In genomic region chr17:1391577-1391976, GRCh38 we compare ENCODE assay signal across 13 cellular contexts. TPM values are rescaled to one million over a fixed set of nuclear protein-coding genes. Genes with fewer than 3 reads are reported as not detected.
DNase-seq lines count a peak whose midpoint lies in the region; ATAC-seq and TF ChIP-seq lines count a peak whose summit lies in the region.
"Had no signal": no experiment of that assay in that cellular context is flagged by ENCODE, and none has a peak within 500 bp of the region (broad histone marks: within the 10 kb centered on the region; RNA-seq: fewer than 3 reads in every experiment).

No MANE protein-coding gene starts in this region.

- H3K27ac Mint-ChIP-seq in activated T-cell treated with anti-CD3 and anti-CD28 coated beads, Interleukin-2, amount 50 U/mL, for 24 hours, result peak overlapping the region; percentile 81
- H3K27ac Mint-ChIP-seq in stimulated activated naive B cell treated with anti-CD40 and anti-IgM and Interleukin-4, amounts not matched to agents 10 μg/mL and 1 μg/mL and 100 μg/mL, for 72 hours, result peak overlapping the region; percentile 31

- no peak for TF ChIP-seq POLR2A in vagina (IDR thresholded peaks at IDR 0.05)

- no peak for ATAC-seq in stimulated activated naive B cell treated with anti-CD40 and anti-IgM and Interleukin-4, amounts not matched to agents 10 μg/mL and 1 μg/mL and 100 μg/mL, for 72 hours (replicated peaks)
- ATAC-seq in HG02840 (IDR thresholded peaks at IDR 0.05; ENCODE audit: low FRiP score, unreplicated experiment), result no peak
- ATAC-seq in HG02763 (IDR thresholded peaks at IDR 0.05; ENCODE audit: unreplicated experiment), result no peak
- ATAC-seq: activated CD4-positive, alpha-beta T cell treated with anti-CD3 and anti-CD28 coated beads for 36 hours had no signal

- H3K27me3 ChIP-seq in vagina, result no peaks in the 10 kb centered on the region
- H3K27me3 ChIP-seq: suprapubic skin had no signal

- H3K9me3 ChIP-seq in mesodermal cell (ENCODE audit: control insufficient read depth, low read length) (no peaks in the 10 kb centered on the region), vagina (no peaks in the 10 kb centered on the region)
- H3K9me3 ChIP-seq: suprapubic skin had no signal

- H3K36me3 ChIP-seq in mesodermal cell (ENCODE audit: control insufficient read depth, insufficient read depth, low read length) (peaks cover 55% of the 10 kb centered on the region), vagina (no peaks in the 10 kb centered on the region)
- H3K36me3 ChIP-seq: suprapubic skin had no signal

- no peak for DNase-seq in activated T-cell treated with anti-CD3 and anti-CD28 coated beads, Interleukin-2, amount 50 U/mL, for 24 hours
- DNase-seq in activated T-cell treated with anti-CD3 and anti-CD28 coated beads for 4 hours (no peak), vagina (ENCODE audit: extremely low spot score in 2 of 2) (no peak)
- no peak for DNase-seq in stimulated activated naive B cell treated with anti-CD40 and anti-IgM and Interleukin-4, amounts not matched to agents 10 μg/mL and 1 μg/mL and 100 μg/mL, for 72 hours
- DNase-seq: activated CD4-positive, alpha-beta T cell treated with anti-CD3 and anti-CD28 coated beads for 36 hours; midbrain; NCI-H2227 treated with DMSO at 0.1 percent for 48 hours; SW 1271 had no signal

- 91 to 97% methylated on average over 9 of the region's 9 CpGs for WGBS in mesodermal cell (ENCODE audit: insufficient coverage in 2 of 2), 2 experiments

- TF ChIP-seq CTCF in VCaP (conservative IDR thresholded peaks at IDR 0.05), result no peak
- TF ChIP-seq CTCF in vagina (IDR thresholded peaks at IDR 0.05), result no peak

- intact Hi-C loops in vagina (cut with DNase I), result no loop called here

- peaks cover 80% of the 10 kb centered on the region for H3K36me3 Mint-ChIP-seq in activated T-cell treated with anti-CD3 and anti-CD28 coated beads, Interleukin-2, amount 50 U/mL, for 24 hours (ENCODE audit: low read depth)
- peaks cover 17 to 29% of the 10 kb centered on the region in 2 donors for H3K36me3 Mint-ChIP-seq in stimulated activated naive B cell treated with anti-CD40 and anti-IgM and Interleukin-4, amounts not matched to agents 10 μg/mL and 1 μg/mL and 100 μg/mL, for 72 hours

- H3K4me3 ChIP-seq in mesodermal cell (ENCODE audit: extremely low read depth, insufficient read depth, low read length, poor library complexity, severe bottlenecking), result peak overlapping the region; percentile 7
- H3K4me3 ChIP-seq in vagina, result no peak overlapping the region
- H3K4me3 ChIP-seq: suprapubic skin had no signal

- peak overlapping the region; percentile 18 for H3K4me3 Mint-ChIP-seq in activated T-cell treated with anti-CD3 and anti-CD28 coated beads, Interleukin-2, amount 50 U/mL, for 24 hours
- H3K4me3 Mint-ChIP-seq in stimulated activated naive B cell treated with anti-CD40 and anti-IgM and Interleukin-4, amounts not matched to agents 10 μg/mL and 1 μg/mL and 100 μg/mL, for 72 hours, result no peak overlapping the region
- H3K4me3 Mint-ChIP-seq: activated CD4-positive, alpha-beta T cell treated with anti-CD3 and anti-CD28 coated beads for 36 hours had no signal

- H3K4me1 ChIP-seq in mesodermal cell (ENCODE audit: control insufficient read depth, insufficient read depth, low read length, poor library complexity, severe bottlenecking) (peaks cover 29% of the 10 kb centered on the region), vagina (peaks cover 98% of the 10 kb centered on the region)

- H3K9me3 Mint-ChIP-seq in activated T-cell treated with anti-CD3 and anti-CD28 coated beads, Interleukin-2, amount 50 U/mL, for 24 hours, result no peaks in the 10 kb centered on the region
- H3K9me3 Mint-ChIP-seq in stimulated activated naive B cell treated with anti-CD40 and anti-IgM and Interleukin-4, amounts not matched to agents 10 μg/mL and 1 μg/mL and 100 μg/mL, for 72 hours, result no peaks in the 10 kb centered on the region

- H3K4me1 Mint-ChIP-seq in activated T-cell treated with anti-CD3 and anti-CD28 coated beads, Interleukin-2, amount 50 U/mL, for 24 hours (ENCODE audit: low read depth), result peaks cover 84% of the 10 kb centered on the region
- peaks cover 22 to 77% of the 10 kb centered on the region in 2 donors for H3K4me1 Mint-ChIP-seq in stimulated activated naive B cell treated with anti-CD40 and anti-IgM and Interleukin-4, amounts not matched to agents 10 μg/mL and 1 μg/mL and 100 μg/mL, for 72 hours

- H3K27me3 Mint-ChIP-seq in activated T-cell treated with anti-CD3 and anti-CD28 coated beads, Interleukin-2, amount 50 U/mL, for 24 hours, result no peaks in the 10 kb centered on the region
- H3K27me3 Mint-ChIP-seq in stimulated activated naive B cell treated with anti-CD40 and anti-IgM and Interleukin-4, amounts not matched to agents 10 μg/mL and 1 μg/mL and 100 μg/mL, for 72 hours, result no peaks in the 10 kb centered on the region
- H3K27me3 Mint-ChIP-seq: activated CD4-positive, alpha-beta T cell treated with anti-CD3 and anti-CD28 coated beads for 36 hours had no signal

- 0 out of 2 replicates have a peak overlapping the region, but pooled peaks have one; percentile 1 for H3K27ac ChIP-seq in VCaP
- no peak overlapping the region for H3K27ac ChIP-seq in mesodermal cell (ENCODE audit: low read depth, low read length, severe bottlenecking)
- no peak overlapping the region for H3K27ac ChIP-seq in vagina
- H3K27ac ChIP-seq: suprapubic skin had no signal

RNA-seq across cellular contexts. Expression of gene YWHAE, which starts 8.4 kb away (rescaled TPM):
- polyA plus RNA-seq in mesodermal cell (2013, experiment 1 of 2), result 846 TPM
- polyA plus RNA-seq in mesodermal cell (2013, experiment 2 of 2), result 947 TPM
- 487 TPM for total RNA-seq in vagina
